12 cellular contexts compared by ENCODE assay signal in the genomic region with DNA sequence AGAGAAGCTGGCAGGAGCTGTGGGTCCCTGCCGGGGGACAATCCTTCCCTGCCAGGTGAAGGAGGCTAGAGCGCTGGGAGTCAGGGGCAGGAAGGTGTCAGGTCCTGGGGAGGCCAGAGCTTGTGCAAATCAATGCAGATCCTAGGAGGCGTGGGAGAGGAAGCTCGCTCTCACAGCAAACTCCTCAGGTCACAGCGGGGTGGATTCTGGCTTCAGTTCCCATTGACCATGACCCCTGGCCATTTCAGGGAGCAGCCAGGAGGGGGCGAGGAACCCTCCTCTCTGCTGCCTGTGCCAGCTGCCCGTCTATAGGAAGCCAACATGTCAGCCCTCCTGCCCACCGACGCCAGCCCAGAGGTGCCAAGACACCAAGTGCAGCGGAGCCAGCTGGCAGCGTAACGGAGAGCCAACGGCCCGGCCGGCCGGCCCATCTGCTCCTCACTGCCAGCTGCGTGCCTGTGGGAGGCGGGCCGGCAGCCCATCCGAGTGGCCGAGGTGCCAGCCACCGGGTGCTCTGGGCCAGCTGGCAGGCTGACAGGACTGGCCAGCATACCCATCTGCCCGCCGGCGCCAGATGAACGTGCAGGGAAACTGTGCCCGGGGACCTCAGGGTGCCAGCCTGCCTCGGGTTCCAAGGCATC.
DNase-seq lines count a peak whose midpoint lies in the region; ATAC-seq, FAIRE-seq and TF ChIP-seq lines count a peak whose summit lies in the region.
"Had no signal": no experiment of that assay in that cellular context is flagged by ENCODE, and none has a peak within 500 bp of the region (broad histone marks: within the 10 kb centered on the region; RNA-seq: fewer than 3 reads in every experiment).

No MANE protein-coding gene starts in this region.

- H3K36me3 ChIP-seq in MG63, result no peaks in the 10 kb centered on the region
- no peaks in the 10 kb centered on the region for H3K36me3 ChIP-seq in breast epithelium
- H3K36me3 ChIP-seq in kidney (ENCODE audit: control insufficient read depth in 1 of 2, insufficient read depth in 2 of 2, low read length in 2 of 2), result no peaks in the 10 kb centered on the region
- no peaks in the 10 kb centered on the region for H3K36me3 ChIP-seq in mucosa of descending colon (ENCODE audit: low read depth)

- H3K27ac ChIP-seq in breast epithelium (no peak overlapping the region), kidney (ENCODE audit: low read depth in 2 of 2, low read length in 2 of 2) (no peak overlapping the region)
- H3K27ac ChIP-seq: parathyroid adenoma had no signal

- intact Hi-C loops in breast epithelium (cut with DNase I; ENCODE audit: low total_unique reads) (no loop called here), kidney (cut with DNase I) (no loop called here), mucosa of descending colon (cut with DNase I, micrococcal nuclease) (no loop called here)

- H3K4me1 ChIP-seq in breast epithelium, result no peaks in the 10 kb centered on the region
- no peaks in the 10 kb centered on the region for H3K4me1 ChIP-seq in kidney (ENCODE audit: control insufficient read depth in 1 of 2, insufficient read depth in 1 of 2, low read depth in 1 of 2, low read length in 2 of 2)
- H3K4me1 ChIP-seq in mucosa of descending colon (ENCODE audit: low read depth), result no peaks in the 10 kb centered on the region
- H3K4me1 ChIP-seq: parathyroid adenoma had no signal

- no peaks in the 10 kb centered on the region; the same call in 1 of the 2 replicates for H3K9me3 ChIP-seq in MG63
- no peaks in the 10 kb centered on the region for H3K9me3 ChIP-seq in breast epithelium
- H3K9me3 ChIP-seq in kidney (ENCODE audit: control insufficient read depth in 1 of 2, low read length in 2 of 2), result no peaks in the 10 kb centered on the region
- H3K9me3 ChIP-seq in mucosa of descending colon, result no peaks in the 10 kb centered on the region

- H3K4me3 ChIP-seq in MG63 (no peak overlapping the region), breast epithelium (peak overlapping the region in 2 of 3 donors; percentile 7 to 44), kidney (ENCODE audit: low read length in 2 of 2) (no peak overlapping the region), mucosa of descending colon (no peak overlapping the region)

- no peak for TF ChIP-seq POLR2A in breast epithelium (IDR thresholded peaks at IDR 0.05)

- DNase-seq in ACHN (peak; percentile 3), MG63 (peak; percentile 98), breast epithelium (ENCODE audit: low spot score in 2 of 2) (peak in 1 of 2 donors; percentile 36), kidney (peak; percentile 62), activated gamma-delta T cell (lab: John Stamatoyannopoulos, UW) (no peak), mucosa of descending colon (no peak), NOMO-1 treated with dmso at 0.1 percent for 144 hours (lab: John Stamatoyannopoulos, UW; ENCODE audit: unreplicated experiment) (no peak)
- DNase-seq: CD4-positive, CD25-positive, alpha-beta regulatory T cell; effector memory CD8-positive, alpha-beta T cell had no signal

- in situ Hi-C loops in ACHN (cut with HindIII; ENCODE audit: low pct_ligation_motif_present, low pct_unique_long_range_greater_than_20kb, low sequenced_read_pairs), result no loop called here

- H3K27me3 ChIP-seq in MG63 (no peaks in the 10 kb centered on the region), breast epithelium (peaks cover 0 to 9% of the 10 kb centered on the region in 2 donors)

- H3K9ac ChIP-seq in kidney (ENCODE audit: low read length in 2 of 2), result no peak overlapping the region
- H3K9ac ChIP-seq: parathyroid adenoma had no signal

- FAIRE-seq in kidney (lab: Jason Lieb, UNC), result no peak
- FAIRE-seq: TTC549 had no signal

- TF ChIP-seq CTCF in breast epithelium (IDR thresholded peaks at IDR 0.05) (no peak), kidney (IDR thresholded peaks at IDR 0.05; ENCODE audit: borderline replicate concordance, extremely low read depth, insufficient read depth) (no peak), mucosa of descending colon (IDR thresholded peaks at IDR 0.05) (no peak)

- ATAC-seq in HG02678 (IDR thresholded peaks at IDR 0.05; ENCODE audit: unreplicated experiment) (no peak), mucosa of descending colon (no peak)
- ATAC-seq: effector memory CD8-positive, alpha-beta T cell had no signal

Comparison
In these comparisons a context has a peak if more than half of its experiments do, and no peak if none do; other contexts are left out.
1. DNase-seq: peak in ACHN (single experiment), MG63 (single experiment) and kidney (single experiment); none in activated gamma-delta T cell (single experiment), mucosa of descending colon (0 of 3) and NOMO-1 treated with dmso at 0.1 percent for 144 hours (single experiment).
2. H3K4me3 ChIP-seq: peak in breast epithelium (2 of 3); none in MG63 (single experiment), kidney (0 of 2) and mucosa of descending colon (single experiment).